Comparison of ENCODE assay signal across 22 cellular contexts in the genomic region with DNA sequence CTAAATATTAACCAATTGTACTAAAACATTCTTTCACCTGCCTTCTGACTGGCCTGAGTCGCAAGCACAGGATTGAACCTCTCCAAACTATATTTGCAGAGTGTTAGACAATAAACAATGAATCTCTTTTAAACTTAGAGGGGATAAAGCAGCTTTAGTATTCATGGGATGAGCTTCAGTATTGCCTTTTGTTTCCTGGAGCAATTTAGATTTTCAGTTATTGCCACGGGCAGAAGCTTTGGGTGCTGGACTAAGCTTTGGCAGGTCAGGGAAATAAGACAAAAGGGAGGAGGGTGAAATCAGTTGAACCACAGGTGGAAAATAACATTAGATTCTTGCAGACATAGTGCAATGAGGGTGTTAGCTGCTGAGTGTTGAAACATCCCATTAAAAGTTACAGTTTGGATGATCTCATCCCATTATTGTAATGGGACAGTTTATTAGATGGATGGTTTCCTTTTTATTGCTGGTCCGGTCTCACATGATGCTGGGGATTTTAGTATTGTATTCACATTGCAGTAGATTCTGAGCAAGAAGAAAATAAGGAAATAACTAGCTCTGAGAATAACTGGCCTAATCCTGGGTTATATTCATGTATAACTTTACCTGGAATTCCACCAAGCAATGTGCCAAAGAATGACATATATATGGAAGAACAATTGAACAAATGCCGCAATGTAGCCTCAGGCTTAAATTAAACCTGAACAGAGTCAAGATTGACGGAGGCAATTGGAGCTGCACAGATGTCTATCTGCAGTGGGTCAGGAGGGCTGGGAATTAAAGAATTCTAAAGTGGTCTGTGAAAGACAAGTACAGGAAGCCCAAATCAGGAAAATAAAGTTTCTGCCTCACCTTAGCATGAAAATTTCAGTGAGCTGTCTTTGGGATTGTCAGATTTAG.
"Had no signal": no experiment of that assay in that cellular context is flagged by ENCODE, and none has a peak within 500 bp of the region (broad histone marks: within the 10 kb centered on the region; RNA-seq: fewer than 3 reads in every experiment).

No MANE protein-coding gene starts in this region.

- H3K4me3 ChIP-seq: esophagus squamous epithelium, gastrocnemius medialis, hepatocyte, pancreas, psoas muscle, right atrium auricular region, stomach, transverse colon had no signal

- H3K4me1 ChIP-seq: gastrocnemius medialis, pancreas, psoas muscle, right atrium auricular region, stomach, transverse colon had no signal

- H3K9me3 ChIP-seq: esophagus squamous epithelium, gastrocnemius medialis, pancreas, psoas muscle, right atrium auricular region, transverse colon had no signal

- H3K27me3 ChIP-seq: esophagus squamous epithelium, gastrocnemius medialis, hepatocyte, pancreas, right atrium auricular region, stomach, transverse colon had no signal

- H3K36me3 ChIP-seq: esophagus squamous epithelium, gastrocnemius medialis, pancreas, right atrium auricular region, stomach, transverse colon had no signal

- ATAC-seq: activated CD4-positive, alpha-beta T cell treated with anti-CD3 and anti-CD28 coated beads for 36 hours; activated T-cell treated with anti-CD3 and anti-CD28 coated beads, Interleukin-2, amount 50 U/mL, for 72 hours; gastrocnemius medialis; left cardiac atrium; left ventricle myocardium superior; naive thymus-derived CD4-positive, alpha-beta T cell; pancreas; psoas muscle; stimulated activated naive B cell treated with anti-CD40 and anti-IgM and Interleukin-4, amounts not matched to agents 10 μg/mL and 1 μg/mL and 100 μg/mL, for 72 hours had no signal

- DNase-seq: activated B cell treated with CpG ODN at 0.5 μM for 24 hours; activated CD4-positive, alpha-beta T cell treated with anti-CD3 and anti-CD28 coated beads for 36 hours; activated CD4-positive, alpha-beta T cell treated with anti-CD3 and anti-CD28 coated beads, Interleukin-2, amount 50 U/mL, for 4 hours; activated naive CD4-positive, alpha-beta T cell treated with Interleukin-2 at 50 U/mL for 16 hours; activated T-cell treated with anti-CD3 and anti-CD28 coated beads for 4 hours; activated T-cell treated with anti-CD3 and anti-CD28 coated beads, Interleukin-2, amount 50 U/mL, for 72 hours; endodermal cell; esophagus squamous epithelium; gastrocnemius medialis; left cardiac atrium; left ventricle myocardium superior; naive thymus-derived CD4-positive, alpha-beta T cell; nucleus accumbens; pancreas; psoas muscle; stimulated activated CD4-positive, alpha-beta T cell treated with anti-CD3 and anti-CD28 coated beads, Interleukin-15, amount 100 ng/mL, for 24 hours; stimulated activated CD4-positive, alpha-beta T cell treated with anti-CD3 and anti-CD28 coated beads, Interleukin-2, amount 100 ng/mL, for 24 hours; stimulated activated naive B cell treated with anti-CD40 and anti-IgM and Interleukin-4, amounts not matched to agents 10 μg/mL and 1 μg/mL and 100 μg/mL, for 72 hours; stomach; transverse colon had no signal

- H3K27ac ChIP-seq: esophagus squamous epithelium, gastrocnemius medialis, hepatocyte, pancreas, psoas muscle, right atrium auricular region, stomach, transverse colon had no signal
